ENCODE assay signal across 2 cellular contexts in the genomic region with DNA sequence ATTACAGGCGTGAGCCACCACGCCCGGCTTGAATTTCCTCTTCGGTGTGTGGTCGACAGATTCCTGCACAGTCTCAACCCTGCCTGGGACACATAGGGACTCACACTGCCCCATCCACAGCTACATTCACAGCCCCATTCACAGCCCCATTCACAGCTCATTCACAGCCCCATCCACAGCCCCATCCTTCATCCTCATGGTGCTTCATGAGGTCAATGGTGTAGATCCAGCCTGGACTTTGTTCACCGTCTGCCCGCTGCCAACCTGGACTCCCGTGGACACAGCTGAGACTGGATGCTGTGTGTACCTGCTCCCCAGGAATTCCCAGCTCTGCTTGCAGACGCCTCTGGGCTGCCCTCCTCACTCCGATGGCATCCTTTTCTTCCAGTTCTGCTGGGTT.
TF ChIP-seq lines count a peak whose summit lies in the region.

No MANE protein-coding gene starts in this region.

TF ChIP-seq in IMR-90, 13 proteins besides CTCF, POLR2A, EP300 and RAD21:
- TF ChIP-seq, protein P1, sequence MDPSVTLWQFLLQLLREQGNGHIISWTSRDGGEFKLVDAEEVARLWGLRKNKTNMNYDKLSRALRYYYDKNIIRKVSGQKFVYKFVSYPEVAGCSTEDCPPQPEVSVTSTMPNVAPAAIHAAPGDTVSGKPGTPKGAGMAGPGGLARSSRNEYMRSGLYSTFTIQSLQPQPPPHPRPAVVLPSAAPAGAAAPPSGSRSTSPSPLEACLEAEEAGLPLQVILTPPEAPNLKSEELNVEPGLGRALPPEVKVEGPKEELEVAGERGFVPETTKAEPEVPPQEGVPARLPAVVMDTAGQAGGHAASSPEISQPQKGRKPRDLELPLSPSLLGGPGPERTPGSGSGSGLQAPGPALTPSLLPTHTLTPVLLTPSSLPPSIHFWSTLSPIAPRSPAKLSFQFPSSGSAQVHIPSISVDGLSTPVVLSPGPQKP (IDR thresholded peaks at IDR 0.05; ENCODE audit: borderline replicate concordance, low read depth, low read length), result no peak

TF ChIP-seq in endothelial cell of umbilical vein, 7 proteins besides CTCF, POLR2A, EP300 and RAD21:
- TF ChIP-seq EZH2 (IDR thresholded peaks at IDR 0.05; ENCODE audit: borderline replicate concordance, low read depth, low read length, severe bottlenecking) (no peak), POLR2AphosphoS5 (IDR thresholded peaks at IDR 0.05; ENCODE audit: insufficient read depth, low read depth, low read length) (peak; percentile 44)
